ENCODE assay signal across 23 cellular contexts in the genomic region with DNA sequence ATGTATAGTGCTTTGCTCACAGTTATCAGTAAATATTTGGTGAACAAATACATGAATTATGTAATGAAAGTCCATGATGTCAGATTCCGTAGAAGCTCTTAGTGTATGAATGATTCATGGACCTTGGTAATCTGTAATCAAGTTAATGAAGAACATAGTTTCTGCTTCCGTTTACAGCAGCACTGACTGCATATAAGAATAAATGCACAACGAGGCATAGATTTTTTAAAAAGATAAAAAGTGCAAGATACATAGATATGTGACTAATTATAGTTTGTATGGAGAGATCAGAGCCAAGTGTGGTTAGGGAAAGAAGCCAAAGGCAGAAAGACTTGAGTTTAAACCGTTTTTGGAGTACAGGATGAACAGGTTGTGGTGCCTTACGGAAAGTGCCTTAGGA.
DNase-seq lines count a peak whose midpoint lies in the region; FAIRE-seq and TF ChIP-seq lines count a peak whose summit lies in the region.
"Had no signal": no experiment of that assay in that cellular context is flagged by ENCODE, and none has a peak within 500 bp of the region (broad histone marks: within the 10 kb centered on the region; RNA-seq: fewer than 3 reads in every experiment).

No MANE protein-coding gene starts in this region.

- peak overlapping the region; percentile 33; the same call in 1 of the 2 replicates for H3K27ac ChIP-seq in SK-N-MC
- H3K27ac ChIP-seq: heart left ventricle, suprapubic skin had no signal

- DNase-seq in H54 (ENCODE audit: insufficient read length, low spot score) (no peak), SK-N-MC (ENCODE audit: low read depth, low spot score) (peak; percentile 84), fibroblast of mammary gland (ENCODE audit: low read depth) (peak; percentile 17), superior temporal gyrus (ENCODE audit: extremely low spot score) (peak; percentile 31), activated gamma-delta T cell treated with Interleukin-2 at 50 U/mL for 16 hours (no peak), T-helper 1 cell (no peak), DMS153 (lab: John Stamatoyannopoulos, UW) (no peak)
- DNase-seq: activated CD4-positive, alpha-beta T cell treated with anti-CD3 and anti-CD28 coated beads, Interleukin-2, amount 50 U/mL, for 4 hours; activated naive CD4-positive, alpha-beta T cell treated with anti-CD3 and anti-CD28 coated beads, Interleukin-2, amount 10 ng/mL, durations not matched to agents 7 days and 5 days; dermis blood vessel endothelial cell; DMS 273 treated with DMSO at 0.1 percent for 48 hours; erythroblast; heart left ventricle; immature natural killer cell; mesenchymal stem cell; naive thymus-derived CD8-positive, alpha-beta T cell; NCI-H187 treated with DMSO at 0.1 percent for 48 hours; NK-92 treated with Interleukin-12 subunit alpha and Interleukin-12 subunit beta, amount 100 ng/mL, for 24 hours; small intestine; stimulated activated CD4-positive, alpha-beta T cell treated with anti-CD3 and anti-CD28 coated beads, Interleukin-4, amount 100 ng/mL, for 24 hours; T-cell had no signal

- FAIRE-seq in H54 (lab: Jason Lieb, UNC), result peak; percentile 45
- FAIRE-seq: GM18507, small intestine had no signal

- H3K4me3 ChIP-seq in SK-N-MC, result peak overlapping the region; percentile 45
- H3K4me3 ChIP-seq in fibroblast of mammary gland (ENCODE audit: control insufficient read depth, low read depth, low read length), result no peak overlapping the region
- H3K4me3 ChIP-seq: heart left ventricle, suprapubic skin had no signal

- H3K9me3 ChIP-seq in SK-N-MC (ENCODE audit: low read depth, low read length), result no peaks in the 10 kb centered on the region
- H3K9me3 ChIP-seq: heart left ventricle, suprapubic skin had no signal

- no peak overlapping the region for H3K9ac ChIP-seq in SK-N-MC (ENCODE audit: insufficient read length)

- TF ChIP-seq POLR2A in H54 (IDR thresholded peaks at IDR 0.05; ENCODE audit: low read depth, low read length), result no peak

- TF ChIP-seq CTCF in fibroblast of mammary gland (conservative IDR thresholded peaks at IDR 0.05; ENCODE audit: control insufficient read depth, insufficient read depth, low read depth, low read length), result no peak

- H3K36me3 ChIP-seq in SK-N-MC (ENCODE audit: insufficient read depth, low read length), result no peaks in the 10 kb centered on the region
- H3K36me3 ChIP-seq: heart left ventricle, suprapubic skin had no signal

Comparison
In these comparisons a context has a peak if more than half of its experiments do, and no peak if none do; other contexts are left out.
1. DNase-seq: peak in SK-N-MC (single experiment), fibroblast of mammary gland (single experiment) and superior temporal gyrus (single experiment); none in H54 (single experiment), activated gamma-delta T cell treated with Interleukin-2 at 50 U/mL for 16 hours (single experiment), T-helper 1 cell (0 of 5) and DMS153 (single experiment).